8 cellular contexts compared by ENCODE assay signal in genomic region chr17:47698749-47699535, GRCh38. TPM values are rescaled to one million over a fixed set of nuclear protein-coding genes. Genes with fewer than 3 reads are reported as not detected.
DNase-seq lines count a peak whose midpoint lies in the region; ATAC-seq and TF ChIP-seq lines count a peak whose summit lies in the region.

No MANE protein-coding gene starts in this region.

- H3F3A ChIP-seq in PC-3 (ENCODE audit: low read length, unreplicated experiment), result no peaks in the 10 kb centered on the region

- peaks cover 4 to 25% of the 10 kb centered on the region in 2 experiments for H3K4me1 Mint-ChIP-seq in H9

- CTCF ChIA-PET in PC-3 (lab: Charles Lee), result interaction anchor here (0.5 to 0.9 kb wide), 2 partner anchors 43 to 89 kb away, joined by 5 to 6 read pairs; no protein-coding TSS in a partner anchor

- H3K27me3 ChIP-seq in BE2C (no peaks in the 10 kb centered on the region), H9 (ENCODE audit: insufficient read depth, low read length) (no peaks in the 10 kb centered on the region), PC-3 (ENCODE audit: low read length) (no peaks in the 10 kb centered on the region), transverse colon (peaks cover 16% of the 10 kb centered on the region)

- H3K4me3 ChIP-seq in BE2C (ENCODE audit: low read depth, low read length) (no peak overlapping the region), PC-3 (ENCODE audit: low read length) (no peak overlapping the region), transverse colon (no peak overlapping the region)

- H2AFZ ChIP-seq in H9 (ENCODE audit: low read length), result no peak overlapping the region
- H2AFZ ChIP-seq in PC-3 (ENCODE audit: low read length), result no peak overlapping the region

- no peaks in the 10 kb centered on the region for H3K9me2 ChIP-seq in PC-3 (replicated peaks; ENCODE audit: low read length)

- peaks cover 0 to 32% (median 13%) of the 10 kb centered on the region in 3 experiments; a peak in 6 of 7 replicates for H3K36me3 Mint-ChIP-seq in H9 (ENCODE audit: insufficient read depth in 1 of 3, low read depth in 3 of 3)

- no peak overlapping the region for H3T11ph ChIP-seq in H9 (ENCODE audit: low read length)

- H3K79me1 ChIP-seq in H9 (ENCODE audit: insufficient read depth, low read depth, low read length, poor library complexity, severe bottlenecking), result no peaks in the 10 kb centered on the region

- BruUV-seq in PC-3 (replicated peaks; lab: Mats Ljungman, UMichigan), result no TSS peak

- no peak overlapping the region for H3K23ac ChIP-seq in H9 (ENCODE audit: insufficient read length, low read depth, low read length)

- in situ Hi-C loops in transverse colon (cut with MboI; ENCODE audit: low pct_ligation_motif_present in 1 of 4, low pct_unique_long_range_greater_than_20kb in 1 of 4, low sequenced_read_pairs in 3 of 4), result loop anchor here in 1 of 4 donors (10.0 kb wide), 1 partner anchor 96 kb away; no protein-coding TSS in a partner anchor

- H2BK12ac ChIP-seq in H9 (ENCODE audit: insufficient read length, low read depth, low read length), result no peak overlapping the region

- DNase-seq in BE2C (peak; percentile 75), H9 (peak; percentile 88), PC-3 (peak; percentile 75), activated T-helper 1 cell treated with Interleukin-2 at 50 U/mL for 16 hours (ENCODE audit: low read depth) (peak; percentile 73), fibroblast of peridontal ligament (ENCODE audit: extremely low read depth) (peak; percentile 45), occipital lobe (lab: John Stamatoyannopoulos, UW) (peak; percentile 38), transverse colon (peak; percentile 67)

- H3K9me3 Mint-ChIP-seq in H9, result no peaks in the 10 kb centered on the region

- H3K4me2 ChIP-seq in H9 (ENCODE audit: insufficient read depth, insufficient read length, low read length), result no peak overlapping the region
- H3K4me2 ChIP-seq in PC-3 (ENCODE audit: low read length), result no peak overlapping the region

- intact Hi-C loops in PC-3 (cut with micrococcal nuclease) (loop anchor here (1.0 kb wide), 1 partner anchor 103 kb away; no protein-coding TSS in a partner anchor), transverse colon (cut with DNase I; ENCODE audit: low total_unique reads) (no loop called here)

- no peak overlapping the region for H3K27ac Mint-ChIP-seq in H9

- no peak overlapping the region for H3K4ac ChIP-seq in H9 (ENCODE audit: low read depth, low read length)

- H2BK20ac ChIP-seq in H9 (ENCODE audit: low read depth, low read length, poor library complexity, severe bottlenecking), result no peak overlapping the region

- H3K9me3 ChIP-seq in BE2C, result no peaks in the 10 kb centered on the region
- no peaks in the 10 kb centered on the region for H3K9me3 ChIP-seq in H9 (ENCODE audit: control insufficient read depth, low read depth, low read length)
- no peaks in the 10 kb centered on the region for H3K9me3 ChIP-seq in PC-3 (ENCODE audit: low read length)
- H3K9me3 ChIP-seq in transverse colon, result no peaks in the 10 kb centered on the region

- TF ChIP-seq CTCF in BE2C (IDR thresholded peaks at IDR 0.05; ENCODE audit: low read depth, low read length) (peak; percentile 82), H9 (conservative IDR thresholded peaks at IDR 0.05) (peak; percentile 98), PC-3 (conservative IDR thresholded peaks at IDR 0.05; ENCODE audit: low read depth, low read length) (peak; percentile 99), transverse colon (IDR thresholded peaks at IDR 0.05) (peak; percentile 83 to 99 (median 98))

- H3K4me1 ChIP-seq in BE2C (peaks cover 20% of the 10 kb centered on the region), H9 (ENCODE audit: insufficient read depth, low read length) (no peaks in the 10 kb centered on the region), PC-3 (ENCODE audit: insufficient read depth, low read length) (peaks cover 7% of the 10 kb centered on the region; the same call in 1 of the 2 replicates), transverse colon (peaks cover 0 to 29% (median 8%) of the 10 kb centered on the region in 4 donors)

- no peak overlapping the region for H4K8ac ChIP-seq in H9 (replicated peaks; ENCODE audit: insufficient read length, low read depth, low read length)

- H2BK15ac ChIP-seq in H9 (ENCODE audit: low read depth, low read length), result no peak overlapping the region

- H3K27me3 Mint-ChIP-seq in H9 (ENCODE audit: low read depth), result peaks cover 2% of the 10 kb centered on the region; the same call in 1 of the 2 replicates

- H2AK5ac ChIP-seq in H9 (ENCODE audit: insufficient read length, low read length), result no peak overlapping the region

- no peak for TF ChIP-seq POLR2A in transverse colon (IDR thresholded peaks at IDR 0.05)

- no peak overlapping the region for H4K5ac ChIP-seq in H9 (ENCODE audit: insufficient read length, low read depth, low read length)

- H3K23me2 ChIP-seq in H9 (ENCODE audit: insufficient read length, low read depth, low read length, poor library complexity, severe bottlenecking), result peaks cover 14% of the 10 kb centered on the region

- WGBS in H9 (ENCODE audit: extremely low coverage, insufficient read length, low lambda C conversion rate), result no CpG with 5 or more reads among the region's 25 CpGs
- 43 to 65% methylated on average over 2 to 25 of the region's 25 CpGs for WGBS in transverse colon (ENCODE audit: low coverage in 1 of 2), 2 donors

- no peak overlapping the region for H3K56ac ChIP-seq in H9 (ENCODE audit: insufficient read length, low read depth, low read length)

- POLR2A ChIA-PET in PC-3 (lab: Charles Lee; ENCODE audit: unreplicated experiment), result no interaction called here

- TF ChIP-seq EP300 in transverse colon (IDR thresholded peaks at IDR 0.05; ENCODE audit: low read depth), result no peak

- H3K9ac ChIP-seq in H9 (ENCODE audit: extremely low read depth, insufficient read length, low read length), result no peak overlapping the region
- H3K9ac ChIP-seq in PC-3 (ENCODE audit: low read length), result no peak overlapping the region

- no peak overlapping the region for H3K4me3 Mint-ChIP-seq in H9

- H3K18ac ChIP-seq in H9 (ENCODE audit: insufficient read length, low read depth, low read length), result no peak overlapping the region

- H4K20me1 ChIP-seq in H9 (ENCODE audit: control insufficient read depth, insufficient read depth, insufficient read length) (no peaks in the 10 kb centered on the region), PC-3 (ENCODE audit: low read length) (no peaks in the 10 kb centered on the region)

- no peak overlapping the region for H4K91ac ChIP-seq in H9 (ENCODE audit: insufficient read length, low read depth, low read length)

- no peak overlapping the region for H2BK5ac ChIP-seq in H9 (ENCODE audit: insufficient read length, low read length)

- H3K36me3 ChIP-seq in BE2C, result peaks cover 9% of the 10 kb centered on the region
- H3K36me3 ChIP-seq in PC-3 (ENCODE audit: low read depth, low read length), result no peaks in the 10 kb centered on the region
- no peaks in the 10 kb centered on the region for H3K36me3 ChIP-seq in transverse colon

- H3K79me2 ChIP-seq in H9 (ENCODE audit: insufficient read depth, low read length) (no peaks in the 10 kb centered on the region), PC-3 (ENCODE audit: low read length) (no peaks in the 10 kb centered on the region)

- H3K27ac ChIP-seq in H9 (ENCODE audit: insufficient read length, low read depth, low read length) (no peak overlapping the region), PC-3 (ENCODE audit: low read length) (no peak overlapping the region), transverse colon (no peak overlapping the region)

- H2BK120ac ChIP-seq in H9 (ENCODE audit: low read depth, low read length, poor library complexity, severe bottlenecking), result no peak overlapping the region

- no peak overlapping the region for H3K14ac ChIP-seq in H9 (ENCODE audit: insufficient read depth, low read length)

- ATAC-seq in PC-3, result peak; percentile 26
- no peak for ATAC-seq in GM19463 (IDR thresholded peaks at IDR 0.05; ENCODE audit: unreplicated experiment)

RNA-seq across cellular contexts. Expression of gene TBKBP1, which starts 5.0 kb away (rescaled TPM):
- 31.1 TPM for polyA plus RNA-seq in BE2C (2012; ENCODE audit: insufficient read depth, insufficient read length, low read depth)
- total RNA-seq in H9 (2021) (33.2 and 33.6 TPM in 2 replicates), PC-3 (2014; rRNA removed) (9.0 and 12.8 TPM in 2 replicates), occipital lobe (11.5 TPM), transverse colon (1 to 10 TPM; 1.8 to 6.4 (median 4.4) TPM)

RNA-seq across cellular contexts. Expression of gene TBX21, which starts 34.1 kb away (rescaled TPM):
- polyA plus RNA-seq in BE2C (2012; ENCODE audit: insufficient read depth, insufficient read length, low read depth), result not detected
- not detected in 2 replicates for total RNA-seq in H9 (2021)
- total RNA-seq in PC-3 (2014; rRNA removed), result not detected in 2 replicates
- total RNA-seq in occipital lobe, result not detected
- total RNA-seq in transverse colon, result 10 to 100 TPM in 1 of 4 donors, 1 to 10 TPM in 1, under 1 TPM in 1, not detected in 1; 0.27 to 18.3 (median 4.9) TPM

RNA-seq across cellular contexts. Expression of gene KPNB1, which starts 49.2 kb away (rescaled TPM):
- 150 TPM for polyA plus RNA-seq in BE2C (2012; ENCODE audit: insufficient read depth, insufficient read length, low read depth)
- total RNA-seq in H9 (2021) (742 and 764 TPM in 2 replicates), PC-3 (2014; rRNA removed) (390 and 437 TPM in 2 replicates), occipital lobe (163 TPM), transverse colon (100 to 1,000 TPM in 3 of 4 donors, 10 to 100 TPM in 1; 39.2 to 176 (median 133) TPM)

Comparison
In these comparisons a context has a peak if more than half of its experiments do, and no peak if none do; other contexts are left out.
1. DNase-seq: peak in every context shown above with its lines; median percentile 88 in H9; 75 in BE2C; 75 in PC-3; 73 in activated T-helper 1 cell treated with Interleukin-2 at 50 U/mL for 16 hours; 67 in transverse colon; 45 in fibroblast of peridontal ligament; 38 in occipital lobe.